In genomic region chr17:11880714-11881113, GRCh38 we compare ENCODE assay signal across 12 cellular contexts.
DNase-seq lines count a peak whose midpoint lies in the region; ATAC-seq, FAIRE-seq and TF ChIP-seq lines count a peak whose summit lies in the region.
"Had no signal": no experiment of that assay in that cellular context is flagged by ENCODE, and none has a peak within 500 bp of the region (broad histone marks: within the 10 kb centered on the region; RNA-seq: fewer than 3 reads in every experiment).

No MANE protein-coding gene starts in this region.

- CTCF ChIA-PET in A549 (lab: Yijun Ruan, JAX) = interaction anchor here (1.3 kb wide), 1 partner anchor 56 kb away, joined by 3 read pairs; no protein-coding TSS in a partner anchor
- CTCF ChIA-PET in PC-9 (lab: Charles Lee) = no interaction called here

- H4K5ac ChIP-seq in H9 (ENCODE audit: insufficient read length, low read depth, low read length) = no peak overlapping the region

- H3K79me2 ChIP-seq in H9 (ENCODE audit: insufficient read depth, low read length) (no peaks in the 10 kb centered on the region), PC-9 (ENCODE audit: low read depth) (no peaks in the 10 kb centered on the region)

- H3K4me3 ChIP-seq in A549 (no peak overlapping the region), PC-9 (no peak overlapping the region), foreskin fibroblast (ENCODE audit: low read depth in 1 of 2, low read length in 2 of 2) (no peak overlapping the region)

- H2BK5ac ChIP-seq in H9 (ENCODE audit: insufficient read length, low read length) = no peak overlapping the region

- H4K20me1 ChIP-seq in H9 (ENCODE audit: control insufficient read depth, insufficient read depth, insufficient read length) = no peaks in the 10 kb centered on the region
- H4K20me1 ChIP-seq in PC-9 (ENCODE audit: insufficient read depth) = no peaks in the 10 kb centered on the region

- no peaks in the 10 kb centered on the region for H3K9me3 Mint-ChIP-seq in H9

- H3K27ac ChIP-seq in A549 (no peak overlapping the region), H9 (ENCODE audit: insufficient read length, low read depth, low read length) (no peak overlapping the region), PC-9 (no peak overlapping the region)
- H3K27ac ChIP-seq: epithelial cell of prostate had no signal

- H3K9me3 ChIP-seq in A549 (no peaks in the 10 kb centered on the region), H9 (ENCODE audit: control insufficient read depth, low read depth, low read length) (no peaks in the 10 kb centered on the region), PC-9 (ENCODE audit: insufficient read depth, low read depth) (no peaks in the 10 kb centered on the region)

- H3K27me3 ChIP-seq in H9 (ENCODE audit: insufficient read depth, low read length) = no peaks in the 10 kb centered on the region
- H3K27me3 ChIP-seq in PC-9 (ENCODE audit: insufficient read depth, low read depth) = peaks cover 7% of the 10 kb centered on the region

- no peak overlapping the region for H2AK5ac ChIP-seq in H9 (ENCODE audit: insufficient read length, low read length)

- no peaks in the 10 kb centered on the region for H3K9me2 ChIP-seq in PC-9 (ENCODE audit: insufficient read depth)

- no peak overlapping the region for H2BK15ac ChIP-seq in H9 (ENCODE audit: low read depth, low read length)

- no peak overlapping the region for H4K91ac ChIP-seq in H9 (ENCODE audit: insufficient read length, low read depth, low read length)

- WGBS in A549 (ENCODE audit: missing lambda C conversion rate) = 5% methylated on average over 5 of the region's 5 CpGs
- no CpG with 5 or more reads among the region's 5 CpGs for WGBS in H9 (ENCODE audit: extremely low coverage, insufficient read length, low lambda C conversion rate)

- no peak overlapping the region for H3K56ac ChIP-seq in H9 (ENCODE audit: insufficient read length, low read depth, low read length)

- H3K23ac ChIP-seq in H9 (ENCODE audit: insufficient read length, low read depth, low read length) = no peak overlapping the region

- ATAC-seq in A549 = peak; percentile 92
- no peak for ATAC-seq in HG03457 (IDR thresholded peaks at IDR 0.05; ENCODE audit: unreplicated experiment)
- no peak for ATAC-seq in GM18873 (IDR thresholded peaks at IDR 0.05; ENCODE audit: low FRiP score, unreplicated experiment)

- no peaks in the 10 kb centered on the region for H3F3A ChIP-seq in PC-9 (ENCODE audit: insufficient read depth, low read depth)

- no peaks in the 10 kb centered on the region for H3K79me1 ChIP-seq in H9 (ENCODE audit: insufficient read depth, low read depth, low read length, poor library complexity, severe bottlenecking)

- no peak overlapping the region for H2BK20ac ChIP-seq in H9 (ENCODE audit: low read depth, low read length, poor library complexity, severe bottlenecking)

- H2BK120ac ChIP-seq in H9 (ENCODE audit: low read depth, low read length, poor library complexity, severe bottlenecking) = no peak overlapping the region

- no peak overlapping the region for H3K4ac ChIP-seq in H9 (ENCODE audit: low read depth, low read length)

- POLR2A ChIA-PET in A549 (lab: Yijun Ruan, JAX) = no interaction called here
- POLR2A ChIA-PET in PC-9 (lab: Charles Lee; ENCODE audit: unreplicated experiment) = no interaction called here

- no peaks in the 10 kb centered on the region for H3K36me3 Mint-ChIP-seq in H9 (ENCODE audit: insufficient read depth in 1 of 3, low read depth in 3 of 3)

- intact Hi-C loops in PC-9 (cut with micrococcal nuclease; ENCODE audit: unreplicated experiment) = no loop called here

- H3K23me2 ChIP-seq in H9 (ENCODE audit: insufficient read length, low read depth, low read length, poor library complexity, severe bottlenecking) = no peaks in the 10 kb centered on the region

- no peak for TF ChIP-seq POLR2A in A549 (IDR thresholded peaks at IDR 0.05; ENCODE audit: low read length)

- no peak overlapping the region for H4K8ac ChIP-seq in H9 (replicated peaks; ENCODE audit: insufficient read length, low read depth, low read length)

- H3K4me1 ChIP-seq in A549 = no peaks in the 10 kb centered on the region
- H3K4me1 ChIP-seq in H9 (ENCODE audit: insufficient read depth, low read length) = no peaks in the 10 kb centered on the region
- no peaks in the 10 kb centered on the region for H3K4me1 ChIP-seq in PC-9 (replicated peaks; ENCODE audit: insufficient read depth)

- TF ChIP-seq RAD21 in A549 (conservative IDR thresholded peaks at IDR 0.05 in 1 of 2, IDR thresholded peaks at IDR 0.05 in 1 of 2) = peak; percentile 23 to 60; a peak in 2 of 5 replicates

- no peak overlapping the region; a peak in 1 of 7 replicates for H3K27ac Mint-ChIP-seq in H9

- no peaks in the 10 kb centered on the region for H3K36me3 ChIP-seq in PC-9 (ENCODE audit: low read depth)

- no peaks in the 10 kb centered on the region for H3K4me1 Mint-ChIP-seq in H9

- H3K4me3 Mint-ChIP-seq in H9 = no peak overlapping the region

- no peak overlapping the region for H3K18ac ChIP-seq in H9 (ENCODE audit: insufficient read length, low read depth, low read length)

- no peak for TF ChIP-seq EP300 in A549 (IDR thresholded peaks at IDR 0.05)

- no TSS peak for BruUV-seq in PC-9 (replicated peaks; lab: Mats Ljungman, UMichigan)

- H3T11ph ChIP-seq in H9 (ENCODE audit: low read length) = no peak overlapping the region

- no peaks in the 10 kb centered on the region; the same call in 1 of the 2 replicates for H3K27me3 Mint-ChIP-seq in H9 (ENCODE audit: low read depth)

- peak; percentile 34 for TF ChIP-seq CTCF in A549 (IDR thresholded peaks at IDR 0.05)
- peak; percentile 47; the same call in 2 of the 3 replicates for TF ChIP-seq CTCF in H9 (conservative IDR thresholded peaks at IDR 0.05)
- TF ChIP-seq CTCF in PC-9 (conservative IDR thresholded peaks at IDR 0.05) = peak; percentile 15; the same call in 1 of the 2 replicates
- TF ChIP-seq CTCF in foreskin fibroblast (IDR thresholded peaks at IDR 0.05; ENCODE audit: low read depth, low read length) = no peak

- no peak overlapping the region for H2AFZ ChIP-seq in H9 (ENCODE audit: low read length)
- no peak overlapping the region for H2AFZ ChIP-seq in PC-9

- no peak overlapping the region for H2BK12ac ChIP-seq in H9 (ENCODE audit: insufficient read length, low read depth, low read length)

- peak; percentile 90 for FAIRE-seq in A549 (lab: Jason Lieb, UNC)

- H3K14ac ChIP-seq in H9 (ENCODE audit: insufficient read depth, low read length) = no peak overlapping the region

- no peak overlapping the region for H3K4me2 ChIP-seq in A549
- H3K4me2 ChIP-seq in H9 (ENCODE audit: insufficient read depth, insufficient read length, low read length) = no peak overlapping the region
- no peak overlapping the region for H3K4me2 ChIP-seq in PC-9

- DNase-seq in A549 (ENCODE audit: low read depth in 1 of 2, low spot score in 1 of 2) = peak; percentile 33 to 71
- no peak for DNase-seq in H9
- no peak for DNase-seq in PC-9
- peak; percentile 52 for DNase-seq in islet precursor cell
- DNase-seq in activated CD4-positive, alpha-beta T cell treated with anti-CD3 and anti-CD28 coated beads for 4 hours = no peak
- no peak for DNase-seq in foreskin fibroblast
- DNase-seq: activated CD8-positive, alpha-beta memory T cell treated with anti-CD3 and anti-CD28 coated beads, Interleukin-2, amount 50 U/mL, for 48 hours; DMS79 treated with DMSO at 0.1 percent for 48 hours; NCI-H446 treated with DMSO at 0.1 percent for 48 hours had no signal

- no peak overlapping the region for H3K9ac ChIP-seq in H9 (ENCODE audit: extremely low read depth, insufficient read length, low read length)

TF ChIP-seq in A549, 52 proteins besides CTCF, POLR2A, EP300 and RAD21:
- TF ChIP-seq HDAC2 (IDR thresholded peaks at IDR 0.05) (no peak), HOXB5 (CRISPR knock-in tag; IDR thresholded peaks at IDR 0.05) (no peak), TP53 (CRISPR knock-in tag; IDR thresholded peaks at IDR 0.05) (no peak), NR3C1 (IDR thresholded peaks at IDR 0.05) (no peak), PHF8 (IDR thresholded peaks at IDR 0.05; ENCODE audit: borderline replicate concordance, low read depth) (no peak), ZC3H11A (IDR thresholded peaks at IDR 0.05) (no peak), SREBF2 (IDR thresholded peaks at IDR 0.05) (no peak)
- TF ChIP-seq, protein P1, sequence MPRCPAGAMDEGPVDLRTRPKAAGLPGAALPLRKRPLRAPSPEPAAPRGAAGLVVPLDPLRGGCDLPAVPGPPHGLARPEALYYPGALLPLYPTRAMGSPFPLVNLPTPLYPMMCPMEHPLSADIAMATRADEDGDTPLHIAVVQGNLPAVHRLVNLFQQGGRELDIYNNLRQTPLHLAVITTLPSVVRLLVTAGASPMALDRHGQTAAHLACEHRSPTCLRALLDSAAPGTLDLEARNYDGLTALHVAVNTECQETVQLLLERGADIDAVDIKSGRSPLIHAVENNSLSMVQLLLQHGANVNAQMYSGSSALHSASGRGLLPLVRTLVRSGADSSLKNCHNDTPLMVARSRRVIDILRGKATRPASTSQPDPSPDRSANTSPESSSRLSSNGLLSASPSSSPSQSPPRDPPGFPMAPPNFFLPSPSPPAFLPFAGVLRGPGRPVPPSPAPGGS (IDR thresholded peaks at IDR 0.05) = no peak
- TF ChIP-seq, protein P2, sequence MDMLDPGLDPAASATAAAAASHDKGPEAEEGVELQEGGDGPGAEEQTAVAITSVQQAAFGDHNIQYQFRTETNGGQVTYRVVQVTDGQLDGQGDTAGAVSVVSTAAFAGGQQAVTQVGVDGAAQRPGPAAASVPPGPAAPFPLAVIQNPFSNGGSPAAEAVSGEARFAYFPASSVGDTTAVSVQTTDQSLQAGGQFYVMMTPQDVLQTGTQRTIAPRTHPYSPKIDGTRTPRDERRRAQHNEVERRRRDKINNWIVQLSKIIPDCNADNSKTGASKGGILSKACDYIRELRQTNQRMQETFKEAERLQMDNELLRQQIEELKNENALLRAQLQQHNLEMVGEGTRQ (IDR thresholded peaks at IDR 0.05) = no peak

Comparison
In these comparisons a context has a peak if more than half of its experiments do, and no peak if none do; other contexts are left out.
1. ATAC-seq: peak in A549 (2 of 2); none in HG03457 (single experiment) and GM18873 (single experiment).
2. DNase-seq: peak in A549 (2 of 2) and islet precursor cell (single experiment); none in H9 (single experiment), PC-9 (0 of 2), activated CD4-positive, alpha-beta T cell treated with anti-CD3 and anti-CD28 coated beads for 4 hours (0 of 2) and foreskin fibroblast (0 of 2).